In the genomic region with DNA sequence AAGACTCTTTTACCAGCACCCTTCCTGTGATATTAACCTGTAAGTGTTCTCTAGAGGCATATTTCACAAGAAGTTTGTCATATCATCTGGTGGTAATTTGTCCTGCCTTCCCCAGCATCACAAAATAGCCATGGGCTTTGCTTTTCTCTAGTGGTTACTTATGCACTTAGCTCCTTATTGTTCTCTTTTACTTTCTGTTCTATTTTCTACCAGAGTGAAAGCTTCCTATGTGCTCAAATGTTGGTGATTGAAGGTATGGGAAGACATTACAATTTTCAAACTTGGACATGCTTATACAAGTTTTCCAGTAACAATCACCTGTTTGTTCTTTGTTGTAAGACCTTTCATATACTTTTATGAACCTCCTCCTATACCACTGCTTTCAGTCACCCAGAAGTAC, we compare ENCODE assay signal across 2 cellular contexts.
TF ChIP-seq lines count a peak whose summit lies in the region.

No MANE protein-coding gene starts in this region.

TF ChIP-seq in SK-N-SH, 30 proteins besides CTCF, POLR2A, EP300 and RAD21 (continued from another document):
- TF ChIP-seq, protein P1, sequence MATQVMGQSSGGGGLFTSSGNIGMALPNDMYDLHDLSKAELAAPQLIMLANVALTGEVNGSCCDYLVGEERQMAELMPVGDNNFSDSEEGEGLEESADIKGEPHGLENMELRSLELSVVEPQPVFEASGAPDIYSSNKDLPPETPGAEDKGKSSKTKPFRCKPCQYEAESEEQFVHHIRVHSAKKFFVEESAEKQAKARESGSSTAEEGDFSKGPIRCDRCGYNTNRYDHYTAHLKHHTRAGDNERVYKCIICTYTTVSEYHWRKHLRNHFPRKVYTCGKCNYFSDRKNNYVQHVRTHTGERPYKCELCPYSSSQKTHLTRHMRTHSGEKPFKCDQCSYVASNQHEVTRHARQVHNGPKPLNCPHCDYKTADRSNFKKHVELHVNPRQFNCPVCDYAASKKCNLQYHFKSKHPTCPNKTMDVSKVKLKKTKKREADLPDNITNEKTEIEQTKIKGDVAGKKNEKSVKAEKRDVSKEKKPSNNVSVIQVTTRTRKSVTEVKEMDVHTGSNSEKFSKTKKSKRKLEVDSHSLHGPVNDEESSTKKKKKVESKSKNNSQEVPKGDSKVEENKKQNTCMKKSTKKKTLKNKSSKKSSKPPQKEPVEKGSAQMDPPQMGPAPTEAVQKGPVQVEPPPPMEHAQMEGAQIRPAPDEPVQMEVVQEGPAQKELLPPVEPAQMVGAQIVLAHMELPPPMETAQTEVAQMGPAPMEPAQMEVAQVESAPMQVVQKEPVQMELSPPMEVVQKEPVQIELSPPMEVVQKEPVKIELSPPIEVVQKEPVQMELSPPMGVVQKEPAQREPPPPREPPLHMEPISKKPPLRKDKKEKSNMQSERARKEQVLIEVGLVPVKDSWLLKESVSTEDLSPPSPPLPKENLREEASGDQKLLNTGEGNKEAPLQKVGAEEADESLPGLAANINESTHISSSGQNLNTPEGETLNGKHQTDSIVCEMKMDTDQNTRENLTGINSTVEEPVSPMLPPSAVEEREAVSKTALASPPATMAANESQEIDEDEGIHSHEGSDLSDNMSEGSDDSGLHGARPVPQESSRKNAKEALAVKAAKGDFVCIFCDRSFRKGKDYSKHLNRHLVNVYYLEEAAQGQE (IDR thresholded peaks at IDR 0.05; ENCODE audit: low read depth, low read length), result no peak
- no peak for TF ChIP-seq SMC3 (IDR thresholded peaks at IDR 0.05; ENCODE audit: low read depth, low read length)
- no peak for TF ChIP-seq RXRA (IDR thresholded peaks at IDR 0.05; ENCODE audit: borderline replicate concordance, low read depth)
- no peak for TF ChIP-seq RCOR1 (IDR thresholded peaks at IDR 0.05; ENCODE audit: low read length)
- no peak for TF ChIP-seq NFIC (IDR thresholded peaks at IDR 0.05; ENCODE audit: borderline replicate concordance)
- no peak for TF ChIP-seq GATA2 (CRISPR knock-in tag; IDR thresholded peaks at IDR 0.05)
- no peak for TF ChIP-seq IRF3 (IDR thresholded peaks at IDR 0.05; ENCODE audit: low read depth, low read length)
- TF ChIP-seq MXI1 (IDR thresholded peaks at IDR 0.05; ENCODE audit: low read depth, low read length), result no peak
- TF ChIP-seq SIN3A (IDR thresholded peaks at IDR 0.05; ENCODE audit: borderline replicate concordance, low read depth, low read length), result no peak
- TF ChIP-seq, protein P2, sequence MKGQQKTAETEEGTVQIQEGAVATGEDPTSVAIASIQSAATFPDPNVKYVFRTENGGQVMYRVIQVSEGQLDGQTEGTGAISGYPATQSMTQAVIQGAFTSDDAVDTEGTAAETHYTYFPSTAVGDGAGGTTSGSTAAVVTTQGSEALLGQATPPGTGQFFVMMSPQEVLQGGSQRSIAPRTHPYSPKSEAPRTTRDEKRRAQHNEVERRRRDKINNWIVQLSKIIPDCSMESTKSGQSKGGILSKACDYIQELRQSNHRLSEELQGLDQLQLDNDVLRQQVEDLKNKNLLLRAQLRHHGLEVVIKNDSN (IDR thresholded peaks at IDR 0.05; ENCODE audit: borderline replicate concordance, low read depth), result no peak
- no peak for TF ChIP-seq GABPA (IDR thresholded peaks at IDR 0.05; ENCODE audit: low read depth)
- no peak for TF ChIP-seq NRF1 (IDR thresholded peaks at IDR 0.05; ENCODE audit: low read depth, low read length)
- TF ChIP-seq USF2 (IDR thresholded peaks at IDR 0.05; ENCODE audit: borderline replicate concordance, low read depth, low read length), result no peak
- TF ChIP-seq MAX (IDR thresholded peaks at IDR 0.05; ENCODE audit: low read depth), result no peak
- no peak for TF ChIP-seq EZH2phosphoT487 (IDR thresholded peaks at IDR 0.05; ENCODE audit: borderline replicate concordance, low read depth)
TF ChIP-seq in SK-N-SH: peak in this region for 0.

TF ChIP-seq in SK-N-SH treated with all-trans-retinoic acid at 6 μM for 48 hours, 23 proteins besides CTCF, POLR2A, EP300 and RAD21 (continued from another document):
- TF ChIP-seq TSHZ2 (CRISPR knock-in tag; IDR thresholded peaks at IDR 0.05), result no peak
- no peak for TF ChIP-seq ZFP3 (CRISPR knock-in tag; IDR thresholded peaks at IDR 0.05)
- TF ChIP-seq CSDC2 (CRISPR knock-in tag; IDR thresholded peaks at IDR 0.05), result no peak
- no peak for TF ChIP-seq ZFP30 (CRISPR knock-in tag; IDR thresholded peaks at IDR 0.05)
- TF ChIP-seq BACH2 (CRISPR knock-in tag; IDR thresholded peaks at IDR 0.05; ENCODE audit: borderline replicate concordance), result no peak
- TF ChIP-seq SNAI2 (CRISPR knock-in tag; IDR thresholded peaks at IDR 0.05), result no peak
- TF ChIP-seq ESRRG (CRISPR knock-in tag; IDR thresholded peaks at IDR 0.05), result no peak
- no peak for TF ChIP-seq PPARA (CRISPR knock-in tag; IDR thresholded peaks at IDR 0.05; ENCODE audit: borderline replicate concordance)
- no peak for TF ChIP-seq ZNF565 (CRISPR knock-in tag; conservative IDR thresholded peaks at IDR 0.05; ENCODE audit: low read depth)
